In genomic region chr2:192195548-192196418, GRCh38 we compare ENCODE assay signal across 8 cellular contexts. TPM values are rescaled to one million over a fixed set of nuclear protein-coding genes. Genes with fewer than 3 reads are reported as not detected.
A peak's percentile ranks its signal among the peaks of the same experiment; 100 is the strongest.
DNase-seq lines count a peak whose midpoint lies in the region; ATAC-seq and TF ChIP-seq lines count a peak whose summit lies in the region.

No MANE protein-coding gene starts in this region.

- no peak for TF ChIP-seq CTCF in GM13976 (IDR thresholded peaks at IDR 0.05; ENCODE audit: borderline replicate concordance, control extremely low read depth, extremely low read depth, insufficient read depth, missing control alignments)
- TF ChIP-seq CTCF in VCaP (conservative IDR thresholded peaks at IDR 0.05), result no peak
- TF ChIP-seq CTCF in epithelial cell of esophagus (IDR thresholded peaks at IDR 0.05; ENCODE audit: insufficient read depth, low read depth, low read length, missing control alignments), result no peak

- H3K9me3 ChIP-seq in mesodermal cell (ENCODE audit: control insufficient read depth, low read length) (no peaks in the 10 kb centered on the region), thymus (ENCODE audit: control insufficient read depth) (no peaks in the 10 kb centered on the region)

- 0 to 1% methylated on average over 24 to 34 of the region's 44 CpGs for WGBS in mesodermal cell (ENCODE audit: insufficient coverage in 2 of 2), 2 experiments
- 1% methylated on average over 44 of the region's 44 CpGs for WGBS in thymus

- H3K27ac ChIP-seq in VCaP (peak overlapping the region; percentile 76), mesodermal cell (ENCODE audit: low read depth, low read length, severe bottlenecking) (no peak overlapping the region), thymus (ENCODE audit: low read depth) (no peak overlapping the region)

- in situ Hi-C loops in GM13976 (cut with MboI; ENCODE audit: low sequenced_read_pairs, unreplicated experiment), result no loop called here

- H3K4me3 ChIP-seq in epithelial cell of esophagus (ENCODE audit: low read length) (peak overlapping the region; percentile 41), mesodermal cell (ENCODE audit: extremely low read depth, insufficient read depth, low read length, poor library complexity, severe bottlenecking) (peak overlapping the region; percentile 43), thymus (ENCODE audit: low read length) (peak overlapping the region; percentile 29)

- peak; percentile 42 for DNase-seq in GM13976 (ENCODE audit: low spot score)
- DNase-seq in epithelial cell of esophagus (ENCODE audit: low read depth), result peak; percentile 21
- DNase-seq in MV-4-11 (lab: John Stamatoyannopoulos, UW), result no peak
- DNase-seq in DMS114 treated with DMSO at 0.1 percent for 48 hours (lab: John Stamatoyannopoulos, UW; ENCODE audit: unreplicated experiment), result no peak

- H3K36me3 ChIP-seq in mesodermal cell (ENCODE audit: control insufficient read depth, insufficient read depth, low read length) (no peaks in the 10 kb centered on the region), thymus (ENCODE audit: control insufficient read depth, insufficient read depth) (no peaks in the 10 kb centered on the region)

- peak; percentile 6 for ATAC-seq in HG02610 (IDR thresholded peaks at IDR 0.05; ENCODE audit: unreplicated experiment)

- peaks cover 42% of the 10 kb centered on the region for H3K27me3 ChIP-seq in thymus (ENCODE audit: control insufficient read depth, insufficient read depth)

- H3K4me1 ChIP-seq in mesodermal cell (ENCODE audit: control insufficient read depth, insufficient read depth, low read length, poor library complexity, severe bottlenecking), result peaks cover 5% of the 10 kb centered on the region
- peaks cover 4% of the 10 kb centered on the region for H3K4me1 ChIP-seq in thymus (ENCODE audit: control insufficient read depth, insufficient read depth, low read length)

RNA-seq across cellular contexts. Expression of gene TMEFF2, which starts 1.1 kb away (rescaled TPM):
- 0.55 TPM for polyA plus RNA-seq in mesodermal cell (2013, experiment 1 of 2)
- polyA plus RNA-seq in mesodermal cell (2013, experiment 2 of 2), result 0.61 TPM
- 0.05 TPM for polyA plus RNA-seq in thymus

Comparison
In these comparisons a context has a peak if more than half of its experiments do, and no peak if none do; other contexts are left out.
1. DNase-seq: peak in GM13976 (single experiment) and epithelial cell of esophagus (single experiment); none in MV-4-11 (single experiment) and DMS114 treated with DMSO at 0.1 percent for 48 hours (single experiment).
2. Peak in every context shown above with its lines, with median percentiles within 50 percentile points of each other: H3K4me3 ChIP-seq.